15 cellular contexts compared by ENCODE assay signal in genomic region chr6:25447570-25447929, GRCh38.
DNase-seq lines count a peak whose midpoint lies in the region; ATAC-seq and TF ChIP-seq lines count a peak whose summit lies in the region.
"Had no signal": no experiment of that assay in that cellular context is flagged by ENCODE, and none has a peak within 500 bp of the region (broad histone marks: within the 10 kb centered on the region; RNA-seq: fewer than 3 reads in every experiment).

No MANE protein-coding gene starts in this region.

- intact Hi-C loops in ascending aorta (cut with DNase I), result no loop called here
- intact Hi-C loops in naive thymus-derived CD4-positive, alpha-beta T cell (cut with micrococcal nuclease), result no loop called here

- H3K79me2 ChIP-seq in GM23338 (replicated peaks; ENCODE audit: insufficient read depth), result no peaks in the 10 kb centered on the region

- peaks cover 33% of the 10 kb centered on the region for H3K36me3 Mint-ChIP-seq in GM23338 (ENCODE audit: low read depth)
- H3K36me3 Mint-ChIP-seq in naive thymus-derived CD4-positive, alpha-beta T cell, result peaks cover 6 to 53% (median 42%) of the 10 kb centered on the region in 5 donors

- H3K4me3 ChIP-seq in GM23338 (no peak overlapping the region), ascending aorta (no peak overlapping the region)
- H3K4me3 ChIP-seq in naive thymus-derived CD4-positive, alpha-beta T cell (ENCODE audit: low read length), result no peak overlapping the region
- H3K4me3 ChIP-seq: SJSA1, testis had no signal

- H3K4me1 ChIP-seq in GM23338 (ENCODE audit: insufficient read depth) (peaks cover 31% of the 10 kb centered on the region), ascending aorta (peaks cover 0 to 5% of the 10 kb centered on the region in 2 donors)
- H3K4me1 ChIP-seq in naive thymus-derived CD4-positive, alpha-beta T cell (ENCODE audit: control insufficient read depth in 2 of 2, insufficient read depth in 2 of 2, low read length in 2 of 2), result peaks cover 0 to 10% of the 10 kb centered on the region in 2 donors
- H3K4me1 ChIP-seq: SJSA1, testis had no signal

- no peaks in the 10 kb centered on the region for H4K20me1 ChIP-seq in GM23338 (replicated peaks; ENCODE audit: insufficient read depth)

- peaks cover 40% of the 10 kb centered on the region for H3K4me1 Mint-ChIP-seq in GM23338
- peaks cover 8 to 53% (median 39%) of the 10 kb centered on the region in 7 donors for H3K4me1 Mint-ChIP-seq in naive thymus-derived CD4-positive, alpha-beta T cell

- peaks cover 5% of the 10 kb centered on the region for H3K27me3 Mint-ChIP-seq in GM23338 (ENCODE audit: insufficient read depth, low read depth, poor library complexity)
- no peaks in the 10 kb centered on the region for H3K27me3 Mint-ChIP-seq in naive thymus-derived CD4-positive, alpha-beta T cell
- H3K27me3 Mint-ChIP-seq: activated CD4-positive, alpha-beta memory T cell treated with anti-CD3 and anti-CD28 coated beads for 36 hours; brain had no signal

- DNase-seq in CD1c-positive myeloid dendritic cell (ENCODE audit: extremely low spot score) (peak; percentile 88), GM23338 (ENCODE audit: low spot score) (no peak), ascending aorta (ENCODE audit: low spot score in 2 of 2) (peak in 1 of 2 donors; percentile 9), NCI-H2171 treated with DMSO at 0.1 percent for 48 hours (lab: John Stamatoyannopoulos, UW) (no peak), hippocampal formation (lab: John Stamatoyannopoulos, UW) (no peak)
- DNase-seq in naive thymus-derived CD4-positive, alpha-beta T cell, result no peak
- DNase-seq in activated effector memory CD4-positive, alpha-beta T cell treated with anti-CD3 and anti-CD28 coated beads, Interleukin-2, amount 50 U/mL, for 16 hours, result no peak
- DNase-seq: activated CD4-positive, alpha-beta memory T cell treated with anti-CD3 and anti-CD28 coated beads for 36 hours; DMS 273 treated with DMSO at 0.1 percent for 48 hours; NCI-H1048; NK-92 treated with Interleukin-12 subunit alpha and Interleukin-12 subunit beta, amount 100 ng/mL, for 24 hours; testis had no signal

- no peak overlapping the region for H3K4me3 Mint-ChIP-seq in GM23338
- H3K4me3 Mint-ChIP-seq in naive thymus-derived CD4-positive, alpha-beta T cell, result peak overlapping the region in 3 of 10 donors; percentile 8 to 49 (median 24)
- H3K4me3 Mint-ChIP-seq: activated CD4-positive, alpha-beta memory T cell treated with anti-CD3 and anti-CD28 coated beads for 36 hours; brain had no signal

- ATAC-seq in GM23338 (no peak), GM21528 (IDR thresholded peaks at IDR 0.05; ENCODE audit: low FRiP score, unreplicated experiment) (no peak)
- ATAC-seq in naive thymus-derived CD4-positive, alpha-beta T cell, result peak; percentile 86

- POLR2A ChIA-PET in naive thymus-derived CD4-positive, alpha-beta T cell (lab: Charles Lee), result interaction anchor here (1.1 kb wide), 1 partner anchor 11 kb away, joined by 3 read pairs; no protein-coding TSS in a partner anchor

- no peaks in the 10 kb centered on the region for H3K27me3 ChIP-seq in GM23338 (ENCODE audit: insufficient read depth)
- no peaks in the 10 kb centered on the region for H3K27me3 ChIP-seq in ascending aorta
- H3K27me3 ChIP-seq in naive thymus-derived CD4-positive, alpha-beta T cell (ENCODE audit: control insufficient read depth in 2 of 2, insufficient read depth in 2 of 2, low read length in 2 of 2), result no peaks in the 10 kb centered on the region
- H3K27me3 ChIP-seq: SJSA1, testis had no signal

- H3K27ac Mint-ChIP-seq in GM23338, result peak overlapping the region; percentile 51; the same call in 1 of the 2 replicates
- peak overlapping the region in 2 of 9 donors; percentile 41 to 43 for H3K27ac Mint-ChIP-seq in naive thymus-derived CD4-positive, alpha-beta T cell
- H3K27ac Mint-ChIP-seq: activated CD4-positive, alpha-beta memory T cell treated with anti-CD3 and anti-CD28 coated beads for 36 hours had no signal

- H3K9me3 ChIP-seq in ascending aorta, result peaks cover 0 to 11% of the 10 kb centered on the region in 2 donors
- no peaks in the 10 kb centered on the region for H3K9me3 ChIP-seq in naive thymus-derived CD4-positive, alpha-beta T cell (ENCODE audit: control insufficient read depth in 2 of 3, low read length in 3 of 3)
- H3K9me3 ChIP-seq: SJSA1, testis had no signal

- H3K27ac ChIP-seq in GM23338 (ENCODE audit: low read depth) (no peak overlapping the region), ascending aorta (peak overlapping the region; percentile 22 to 29)
- H3K27ac ChIP-seq in naive thymus-derived CD4-positive, alpha-beta T cell (ENCODE audit: low read depth, low read length), result no peak overlapping the region
- H3K27ac ChIP-seq: SJSA1, testis had no signal

- no peak overlapping the region for H2AFZ ChIP-seq in GM23338

- H3K36me3 ChIP-seq in GM23338 (ENCODE audit: insufficient read depth), result peaks cover 10% of the 10 kb centered on the region; the same call in 1 of the 2 replicates
- H3K36me3 ChIP-seq in ascending aorta, result peaks cover 0 to 21% of the 10 kb centered on the region in 2 donors
- H3K36me3 ChIP-seq in naive thymus-derived CD4-positive, alpha-beta T cell (ENCODE audit: control insufficient read depth in 2 of 3, insufficient read depth in 3 of 3, low read length in 3 of 3), result no peaks in the 10 kb centered on the region
- H3K36me3 ChIP-seq: SJSA1 had no signal

- H3K4me2 ChIP-seq in GM23338, result no peak overlapping the region

- peaks cover 17% of the 10 kb centered on the region for H3K9me3 Mint-ChIP-seq in GM23338
- H3K9me3 Mint-ChIP-seq in naive thymus-derived CD4-positive, alpha-beta T cell, result peaks cover 0 to 21% (median 9%) of the 10 kb centered on the region in 11 donors

- no peaks in the 10 kb centered on the region for H3K9me2 ChIP-seq in GM23338 (ENCODE audit: insufficient read depth)

- no peaks in the 10 kb centered on the region for H3F3A ChIP-seq in GM23338 (replicated peaks; ENCODE audit: low read depth)

- TF ChIP-seq CTCF in GM23338 (conservative IDR thresholded peaks at IDR 0.05; ENCODE audit: low read depth in 2 of 2) (no peak), ascending aorta (IDR thresholded peaks at IDR 0.05) (no peak)

- CTCF ChIA-PET in naive thymus-derived CD4-positive, alpha-beta T cell (lab: Charles Lee), result no interaction called here

TF ChIP-seq in GM23338, 12 proteins besides CTCF, POLR2A, EP300 and RAD21 (continues in another document):
- TF ChIP-seq STAT1 (IDR thresholded peaks at IDR 0.05; ENCODE audit: unreplicated experiment) (no peak), POLR2AphosphoS5 (IDR thresholded peaks at IDR 0.05; ENCODE audit: low read depth) (no peak), JUNB (IDR thresholded peaks at IDR 0.05; ENCODE audit: unreplicated experiment) (no peak), ZNF462 (CRISPR knock-in tag; IDR thresholded peaks at IDR 0.05) (no peak), ZNF114 (CRISPR knock-in tag; IDR thresholded peaks at IDR 0.05) (no peak)

Comparison
In these comparisons a context has a peak if more than half of its experiments do, and no peak if none do; other contexts are left out.
1. H3K27ac ChIP-seq: peak in ascending aorta (2 of 2); none in GM23338 (single experiment) and naive thymus-derived CD4-positive, alpha-beta T cell (single experiment).